ENCODE assay signal across 27 cellular contexts in genomic region chr2:200272320-200272719, GRCh38. TPM values are rescaled to one million over a fixed set of nuclear protein-coding genes. Genes with fewer than 3 reads are reported as not detected.
DNase-seq lines count a peak whose midpoint lies in the region; ATAC-seq, FAIRE-seq and TF ChIP-seq lines count a peak whose summit lies in the region.
"Had no signal": no experiment of that assay in that cellular context is flagged by ENCODE, and none has a peak within 500 bp of the region (broad histone marks: within the 10 kb centered on the region; RNA-seq: fewer than 3 reads in every experiment).

No MANE protein-coding gene starts in this region.

- FAIRE-seq in small intestine (lab: Jason Lieb, UNC): no peak
- FAIRE-seq: A204.1, GM12878, GM12892, GM18507 had no signal

- peak; percentile 92 for ATAC-seq in left lobe of liver
- ATAC-seq: GM12878 had no signal

- H3K36me3 ChIP-seq in liver (ENCODE audit: control insufficient read depth in 4 of 4, insufficient read depth in 3 of 4, low read depth in 1 of 4, low read length in 3 of 4) (no peaks in the 10 kb centered on the region), small intestine (ENCODE audit: control insufficient read depth in 2 of 2, insufficient read depth in 2 of 2, low read length in 2 of 2) (no peaks in the 10 kb centered on the region)
- H3K36me3 ChIP-seq: BE2C, BLaER1 had no signal

- DNase-seq in left lobe of liver (ENCODE audit: low spot score): no peak
- peak; percentile 42 for DNase-seq in small intestine
- DNase-seq in NCI-H446 treated with DMSO at 0.1 percent for 48 hours (lab: John Stamatoyannopoulos, UW): no peak
- DNase-seq in NCI-H524 (lab: John Stamatoyannopoulos, UW): no peak
- no peak for DNase-seq in H4 (ENCODE audit: low spot score)
- DNase-seq: 8988T; ACHN; BE2C; C1 segment of cervical spinal cord; CD4-positive, alpha-beta memory T cell; CD4-positive, CD25-positive, alpha-beta regulatory T cell; CD8-positive, alpha-beta memory T cell; COR-L47; DMS 273 treated with DMSO at 0.1 percent for 48 hours; DMS153; DMS53; DMS79; DND-41; EL; GDM1 had no signal

- H3K9me3 ChIP-seq in liver (ENCODE audit: control insufficient read depth in 4 of 4, low read length in 3 of 4) (no peaks in the 10 kb centered on the region), small intestine (ENCODE audit: control insufficient read depth, low read depth) (no peaks in the 10 kb centered on the region)
- H3K9me3 ChIP-seq: BE2C, BLaER1 had no signal

- WGBS in liver: 48% methylated on average over 2 of the region's 2 CpGs
- WGBS in small intestine, 3 donors: 17 to 57% (median 28%) methylated on average over 2 of the region's 2 CpGs

- H3K27ac ChIP-seq in liver (ENCODE audit: low read depth in 1 of 2, low read length in 2 of 2): peak overlapping the region in 1 of 2 donors; percentile 57
- H3K27ac ChIP-seq in small intestine (ENCODE audit: low read depth in 1 of 2, low read length in 1 of 2): no peak overlapping the region
- H3K27ac ChIP-seq: BLaER1 had no signal

- TF ChIP-seq CTCF in liver (IDR thresholded peaks at IDR 0.05; ENCODE audit: low read depth, low read length, missing input control): no peak

- peak; percentile 35 to 49 for TF ChIP-seq RAD21 in liver (IDR thresholded peaks at IDR 0.05)

- H3K27me3 ChIP-seq in liver (ENCODE audit: control insufficient read depth in 4 of 4, insufficient read depth in 4 of 4, low read length in 3 of 4) (no peaks in the 10 kb centered on the region), small intestine (ENCODE audit: control insufficient read depth in 2 of 2, insufficient read depth in 2 of 2, low read length in 2 of 2) (no peaks in the 10 kb centered on the region)
- H3K27me3 ChIP-seq: BE2C, BLaER1 had no signal

- no peak overlapping the region for H3K9ac ChIP-seq in liver (ENCODE audit: low read depth in 1 of 2, low read length in 2 of 2)
- H3K9ac ChIP-seq: BLaER1 had no signal

- H3K4me1 ChIP-seq in liver (ENCODE audit: control insufficient read depth in 4 of 4, insufficient read depth in 4 of 4, low read length in 3 of 4): peaks cover 0 to 7% (median 4%) of the 10 kb centered on the region in 4 donors
- H3K4me1 ChIP-seq in small intestine (ENCODE audit: control insufficient read depth in 2 of 2, insufficient read depth in 1 of 2, low read depth in 1 of 2, low read length in 1 of 2): no peaks in the 10 kb centered on the region
- H3K4me1 ChIP-seq: BE2C had no signal

- H3K4me3 ChIP-seq in liver (ENCODE audit: low read depth in 1 of 3, low read length in 3 of 3) (no peak overlapping the region), small intestine (ENCODE audit: low read depth in 1 of 2, low read length in 2 of 2) (no peak overlapping the region)
- H3K4me3 ChIP-seq: BLaER1, GM12878 had no signal

TF ChIP-seq in liver, 16 proteins besides CTCF, POLR2A, EP300 and RAD21:
- TF ChIP-seq SP1 (IDR thresholded peaks at IDR 0.05) (no peak), GABPA (IDR thresholded peaks at IDR 0.05 in 1 of 2, conservative IDR thresholded peaks at IDR 0.05 in 1 of 2) (no peak), HNF4G (IDR thresholded peaks at IDR 0.05) (peak; percentile 93), TAF1 (conservative IDR thresholded peaks at IDR 0.05) (no peak), NR2F2 (IDR thresholded peaks at IDR 0.05) (no peak), HNF4A (conservative IDR thresholded peaks at IDR 0.05) (peak; percentile 99 to 100), RXRA (IDR thresholded peaks at IDR 0.05) (peak; percentile 58 to 78), FOXA1 (IDR thresholded peaks at IDR 0.05) (peak; percentile 41), FOXA2 (IDR thresholded peaks at IDR 0.05) (peak; percentile 36), EGR1 (IDR thresholded peaks at IDR 0.05; ENCODE audit: low read depth in 2 of 2) (peak in 1 of 2 donors; percentile 9), REST (IDR thresholded peaks at IDR 0.05) (peak; percentile 33), ZBTB33 (IDR thresholded peaks at IDR 0.05) (peak; percentile 17), JUND (IDR thresholded peaks at IDR 0.05) (peak; percentile 50 to 77), YY1 (IDR thresholded peaks at IDR 0.05) (peak; percentile 13)
- TF ChIP-seq, protein P1, sequence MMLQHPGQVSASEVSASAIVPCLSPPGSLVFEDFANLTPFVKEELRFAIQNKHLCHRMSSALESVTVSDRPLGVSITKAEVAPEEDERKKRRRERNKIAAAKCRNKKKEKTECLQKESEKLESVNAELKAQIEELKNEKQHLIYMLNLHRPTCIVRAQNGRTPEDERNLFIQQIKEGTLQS (IDR thresholded peaks at IDR 0.05): peak; percentile 83
- TF ChIP-seq, protein P2, sequence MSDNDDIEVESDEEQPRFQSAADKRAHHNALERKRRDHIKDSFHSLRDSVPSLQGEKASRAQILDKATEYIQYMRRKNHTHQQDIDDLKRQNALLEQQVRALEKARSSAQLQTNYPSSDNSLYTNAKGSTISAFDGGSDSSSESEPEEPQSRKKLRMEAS (IDR thresholded peaks at IDR 0.05): peak; percentile 33

RNA-seq across cellular contexts. Expression of gene SPATS2L, which starts 34.2 kb away (rescaled TPM):
- 66.8 TPM for total RNA-seq in left lobe of liver
- total RNA-seq in liver: 10 to 100 TPM; 31.4 to 46.9 TPM
- 10 to 100 TPM; 37.8 to 49.9 TPM for polyA plus RNA-seq in liver
- polyA plus RNA-seq in small intestine: 100 to 1,000 TPM in 1 of 3 donors, 10 to 100 TPM in 2; 66.7 to 104 (median 92.7) TPM
- total RNA-seq in H4 (2014; rRNA removed; shearing (Covaris generic)): 55.5 and 68.1 TPM in 2 replicates
- total RNA-seq: G401 had no signal
